ENCODE assay signal across 25 cellular contexts in the genomic region with DNA sequence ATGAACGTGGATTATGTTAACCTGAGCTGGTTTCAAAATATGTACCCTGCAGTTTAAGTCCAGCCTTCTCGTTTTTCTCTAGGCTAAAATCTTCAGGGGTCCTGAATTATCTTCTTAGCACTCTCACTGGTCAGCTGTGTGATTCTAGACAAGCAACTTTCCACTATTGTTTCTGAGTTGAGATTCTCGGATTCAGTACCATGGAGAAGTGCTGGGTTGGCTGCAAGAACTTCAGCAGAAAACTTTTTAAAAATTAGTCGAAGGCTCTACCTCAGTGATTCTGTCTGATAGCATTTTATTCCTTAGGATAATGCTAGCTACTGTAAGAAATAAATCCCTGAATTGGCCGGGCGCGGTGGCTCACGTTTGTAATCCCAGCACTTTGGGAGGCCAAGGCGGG.
"Had no signal": no experiment of that assay in that cellular context is flagged by ENCODE, and none has a peak within 500 bp of the region (broad histone marks: within the 10 kb centered on the region; RNA-seq: fewer than 3 reads in every experiment).

No MANE protein-coding gene starts in this region.

- H3K4me3 ChIP-seq: body of pancreas, esophagus squamous epithelium had no signal

- H3K36me3 ChIP-seq: esophagus squamous epithelium had no signal

- H3K36me3 Mint-ChIP-seq: activated CD4-positive, alpha-beta memory T cell treated with anti-CD3 and anti-CD28 coated beads for 36 hours; activated CD8-positive, alpha-beta memory T cell treated with anti-CD3 and anti-CD28 coated beads, Interleukin-2, amount 10 ng/mL, durations not matched to agents 7 days and 5 days; activated naive CD8-positive, alpha-beta T cell had no signal

- DNase-seq: activated CD4-positive, alpha-beta memory T cell treated with anti-CD3 and anti-CD28 coated beads for 36 hours; activated CD4-positive, alpha-beta T cell treated with anti-CD3 and anti-CD28 coated beads for 36 hours; activated CD4-positive, alpha-beta T cell treated with anti-CD3 and anti-CD28 coated beads, Interleukin-2, amount 10 ng/mL, durations not matched to agents 24 days and 14 days; activated CD4-positive, CD25-positive, alpha-beta regulatory T cell; activated CD4-positive, CD25-positive, alpha-beta regulatory T cell treated with anti-CD3 and anti-CD28 coated beads, Interleukin-2, amount 50 U/mL, for 72 hours; activated CD8-positive, alpha-beta memory T cell treated with anti-CD3 and anti-CD28 coated beads, Interleukin-2, amount 10 ng/mL, durations not matched to agents 7 days and 5 days; activated CD8-positive, alpha-beta memory T cell treated with anti-CD3 and anti-CD28 coated beads, Interleukin-2, amount 50 U/mL, for 4 hours; activated CD8-positive, alpha-beta T cell treated with anti-CD3 and anti-CD28 coated beads, Interleukin-2, amount 10 ng/mL, durations not matched to agents 7 days and 5 days; activated gamma-delta T cell; activated naive CD4-positive, alpha-beta T cell treated with anti-CD3 and anti-CD28 coated beads, Interleukin-2, amount 50 U/mL, for 16 hours; activated naive CD4-positive, alpha-beta T cell treated with Interleukin-2 at 50 U/mL for 16 hours; activated T-cell treated with anti-CD3 and anti-CD28 coated beads for 4 hours; activated T-cell treated with anti-CD3 and anti-CD28 coated beads, Interleukin-2, amount 50 U/mL, for 24 hours; activated T-cell treated with anti-CD3 and anti-CD28 coated beads, Interleukin-2, amount 50 U/mL, for 72 hours; amniotic stem cell; anterior cingulate cortex; body of pancreas; caudate nucleus; effector CD8-positive, alpha-beta T cell; esophagus squamous epithelium; foreskin melanocyte; head of caudate nucleus; T-helper 2 cell had no signal

- H3K9me3 ChIP-seq: body of pancreas, esophagus squamous epithelium had no signal

- ATAC-seq: activated CD4-positive, alpha-beta T cell treated with anti-CD3 and anti-CD28 coated beads for 36 hours; activated CD8-positive, alpha-beta memory T cell treated with anti-CD3 and anti-CD28 coated beads, Interleukin-2, amount 10 ng/mL, durations not matched to agents 7 days and 5 days; activated CD8-positive, alpha-beta T cell treated with anti-CD3 and anti-CD28 coated beads, Interleukin-2, amount 10 ng/mL, durations not matched to agents 7 days and 5 days; activated T-cell treated with anti-CD3 and anti-CD28 coated beads, Interleukin-2, amount 50 U/mL, for 72 hours; body of pancreas had no signal

- H3K27ac Mint-ChIP-seq: activated CD4-positive, alpha-beta memory T cell treated with anti-CD3 and anti-CD28 coated beads for 36 hours; activated CD4-positive, alpha-beta T cell treated with anti-CD3 and anti-CD28 coated beads for 36 hours; activated CD4-positive, alpha-beta T cell treated with anti-CD3 and anti-CD28 coated beads, Interleukin-2, amount 10 ng/mL, durations not matched to agents 24 days and 14 days; activated CD8-positive, alpha-beta memory T cell treated with anti-CD3 and anti-CD28 coated beads, Interleukin-2, amount 10 ng/mL, durations not matched to agents 7 days and 5 days; activated CD8-positive, alpha-beta T cell treated with anti-CD3 and anti-CD28 coated beads, Interleukin-2, amount 10 ng/mL, durations not matched to agents 7 days and 5 days; activated naive CD8-positive, alpha-beta T cell; activated T-cell treated with anti-CD3 and anti-CD28 coated beads, Interleukin-2, amount 50 U/mL, for 24 hours; activated T-cell treated with anti-CD3 and anti-CD28 coated beads, Interleukin-2, amount 50 U/mL, for 72 hours had no signal

- H3K4me3 Mint-ChIP-seq: activated CD4-positive, alpha-beta memory T cell treated with anti-CD3 and anti-CD28 coated beads for 36 hours; activated CD4-positive, alpha-beta T cell treated with anti-CD3 and anti-CD28 coated beads for 36 hours; activated CD4-positive, alpha-beta T cell treated with anti-CD3 and anti-CD28 coated beads, Interleukin-2, amount 10 ng/mL, durations not matched to agents 24 days and 14 days; activated CD8-positive, alpha-beta memory T cell treated with anti-CD3 and anti-CD28 coated beads, Interleukin-2, amount 10 ng/mL, durations not matched to agents 7 days and 5 days; activated CD8-positive, alpha-beta T cell treated with anti-CD3 and anti-CD28 coated beads, Interleukin-2, amount 10 ng/mL, durations not matched to agents 7 days and 5 days; activated naive CD8-positive, alpha-beta T cell; activated T-cell treated with anti-CD3 and anti-CD28 coated beads, Interleukin-2, amount 50 U/mL, for 24 hours; activated T-cell treated with anti-CD3 and anti-CD28 coated beads, Interleukin-2, amount 50 U/mL, for 72 hours had no signal

- H3K27ac ChIP-seq: body of pancreas, epithelial cell of prostate, esophagus squamous epithelium had no signal

- H3K9me3 Mint-ChIP-seq: activated CD4-positive, alpha-beta memory T cell treated with anti-CD3 and anti-CD28 coated beads for 36 hours; activated CD4-positive, alpha-beta T cell treated with anti-CD3 and anti-CD28 coated beads, Interleukin-2, amount 10 ng/mL, durations not matched to agents 24 days and 14 days; activated T-cell treated with anti-CD3 and anti-CD28 coated beads, Interleukin-2, amount 50 U/mL, for 24 hours; activated T-cell treated with anti-CD3 and anti-CD28 coated beads, Interleukin-2, amount 50 U/mL, for 72 hours had no signal

- H3K4me1 Mint-ChIP-seq: activated CD4-positive, alpha-beta T cell treated with anti-CD3 and anti-CD28 coated beads for 36 hours; activated CD4-positive, alpha-beta T cell treated with anti-CD3 and anti-CD28 coated beads, Interleukin-2, amount 10 ng/mL, durations not matched to agents 24 days and 14 days; activated CD8-positive, alpha-beta memory T cell treated with anti-CD3 and anti-CD28 coated beads, Interleukin-2, amount 10 ng/mL, durations not matched to agents 7 days and 5 days had no signal

- H3K27me3 Mint-ChIP-seq: activated CD4-positive, alpha-beta memory T cell treated with anti-CD3 and anti-CD28 coated beads for 36 hours; activated CD4-positive, alpha-beta T cell treated with anti-CD3 and anti-CD28 coated beads for 36 hours; activated CD4-positive, alpha-beta T cell treated with anti-CD3 and anti-CD28 coated beads, Interleukin-2, amount 10 ng/mL, durations not matched to agents 24 days and 14 days; activated CD8-positive, alpha-beta memory T cell treated with anti-CD3 and anti-CD28 coated beads, Interleukin-2, amount 10 ng/mL, durations not matched to agents 7 days and 5 days; activated T-cell treated with anti-CD3 and anti-CD28 coated beads, Interleukin-2, amount 50 U/mL, for 24 hours had no signal

- H3K27me3 ChIP-seq: body of pancreas, esophagus squamous epithelium had no signal

- H3K4me1 ChIP-seq: body of pancreas, esophagus squamous epithelium had no signal
